In the genomic region with DNA sequence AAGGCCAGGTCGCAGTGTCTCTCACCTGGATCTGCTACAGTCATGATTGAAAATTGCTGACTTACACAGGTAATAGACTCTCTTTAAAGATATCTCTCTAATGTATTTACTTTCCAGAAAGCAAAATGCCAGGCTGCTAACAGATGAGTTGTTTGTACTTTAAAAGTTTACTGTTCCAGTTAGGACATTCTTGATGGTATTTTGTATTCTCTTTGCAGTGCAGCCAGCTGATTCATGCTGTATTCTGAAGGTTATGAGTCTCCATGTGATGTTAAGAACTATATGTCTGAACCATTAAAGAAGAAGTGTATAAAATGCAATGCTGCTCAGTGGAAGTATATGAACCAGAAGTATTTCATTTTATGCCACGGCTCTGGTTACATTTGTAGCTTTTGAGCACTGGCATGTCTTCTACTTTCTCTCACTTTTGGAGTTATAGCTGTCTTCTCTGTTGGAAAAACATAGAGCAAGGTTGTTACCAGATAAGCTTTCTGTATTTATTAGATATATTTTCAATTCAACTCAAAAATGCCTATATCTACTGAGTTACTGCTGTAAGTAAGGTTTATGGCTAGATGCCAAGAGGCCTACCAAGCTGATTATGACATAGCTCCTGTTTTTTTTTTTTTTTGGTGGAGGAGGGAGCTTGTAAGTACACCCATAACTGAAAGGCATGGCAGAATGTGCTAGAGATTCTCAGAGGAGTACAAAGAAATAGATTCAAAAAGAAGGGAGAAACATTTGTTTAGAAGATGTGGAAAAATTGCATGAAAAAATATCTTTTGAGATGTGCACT, we compare ENCODE assay signal across 19 cellular contexts.
DNase-seq lines count a peak whose midpoint lies in the region; ATAC-seq and TF ChIP-seq lines count a peak whose summit lies in the region.
"Had no signal": no experiment of that assay in that cellular context is flagged by ENCODE, and none has a peak within 500 bp of the region (broad histone marks: within the 10 kb centered on the region; RNA-seq: fewer than 3 reads in every experiment).

No MANE protein-coding gene starts in this region.

- peaks cover 21% of the 10 kb centered on the region for H3K4me1 Mint-ChIP-seq in MCF 10A (ENCODE audit: insufficient read depth, unreplicated experiment)
- H3K4me1 Mint-ChIP-seq: GM23338, memory B cell had no signal

- no peaks in the 10 kb centered on the region for H3K27me3 ChIP-seq in mammary epithelial cell (ENCODE audit: insufficient read depth, low read length)
- H3K27me3 ChIP-seq: breast epithelium, Peyer's patch had no signal

- H3K4me3 Mint-ChIP-seq in MCF 10A (ENCODE audit: unreplicated experiment), result no peak overlapping the region
- H3K4me3 Mint-ChIP-seq: activated CD8-positive, alpha-beta T cell treated with anti-CD3 and anti-CD28 coated beads, Interleukin-2, amount 10 ng/mL, durations not matched to agents 7 days and 5 days; GM23338; memory B cell; T-helper 2 cell treated with Interferon-gamma antibody and Interleukin-4, amounts not matched to agents 5 μg/mL and 100 μg/mL, for 36 hours had no signal

- ATAC-seq in GM18858 (IDR thresholded peaks at IDR 0.05; ENCODE audit: unreplicated experiment), result no peak
- ATAC-seq: activated CD8-positive, alpha-beta T cell treated with anti-CD3 and anti-CD28 coated beads, Interleukin-2, amount 10 ng/mL, durations not matched to agents 7 days and 5 days; GM12878; GM23338 had no signal

- TF ChIP-seq CTCF in MCF 10A (IDR thresholded peaks at IDR 0.05; ENCODE audit: unreplicated experiment) (no peak), mammary epithelial cell (conservative IDR thresholded peaks at IDR 0.05 in 1 of 2, IDR thresholded peaks at IDR 0.05 in 1 of 2; ENCODE audit: extremely low read depth in 1 of 2, insufficient read depth in 1 of 2, low read depth in 1 of 2, low read length in 2 of 2) (no peak), VCaP (conservative IDR thresholded peaks at IDR 0.05) (no peak), fibroblast of villous mesenchyme (IDR thresholded peaks at IDR 0.05; ENCODE audit: insufficient read depth, low read depth, low read length) (no peak), GM20000 (IDR thresholded peaks at IDR 0.05; ENCODE audit: extremely low read depth, missing control alignments) (no peak), GM13976 (IDR thresholded peaks at IDR 0.05; ENCODE audit: borderline replicate concordance, control extremely low read depth, extremely low read depth, insufficient read depth, missing control alignments) (no peak)

- intact Hi-C loops in MCF 10A (cut with micrococcal nuclease) (no loop called here), mammary epithelial cell (cut with micrococcal nuclease) (no loop called here)

- no peaks in the 10 kb centered on the region for H3K9me3 ChIP-seq in mammary epithelial cell (replicated peaks; ENCODE audit: insufficient read depth, low read length)
- H3K9me3 ChIP-seq: breast epithelium, Peyer's patch had no signal

- H3K27me3 Mint-ChIP-seq in MCF 10A (ENCODE audit: insufficient read depth, unreplicated experiment), result no peaks in the 10 kb centered on the region

- DNase-seq in MCF 10A (ENCODE audit: unreplicated experiment), result peak; percentile 47
- no peak for DNase-seq in mammary epithelial cell
- peak; percentile 72 for DNase-seq in fibroblast of villous mesenchyme (ENCODE audit: low read depth)
- DNase-seq in HPDE6-E6E7 (ENCODE audit: extremely low spot score), result no peak
- DNase-seq in GM20000 (ENCODE audit: low spot score), result no peak
- DNase-seq in GM13976 (ENCODE audit: low spot score), result no peak
- DNase-seq: ACHN; activated CD8-positive, alpha-beta T cell treated with anti-CD3 and anti-CD28 coated beads, Interleukin-2, amount 10 ng/mL, durations not matched to agents 7 days and 5 days; activated effector memory CD4-positive, alpha-beta T cell treated with anti-CD3 and anti-CD28 coated beads, Interleukin-2, amount 50 U/mL, for 16 hours; NCI-H446 treated with DMSO at 0.1 percent for 48 hours; occipital lobe; Peyer's patch had no signal

- H3K4me1 ChIP-seq in mammary epithelial cell (ENCODE audit: insufficient read depth, low read length), result peaks cover 6% of the 10 kb centered on the region
- H3K4me1 ChIP-seq: breast epithelium had no signal

- H3K36me3 ChIP-seq in mammary epithelial cell (ENCODE audit: insufficient read depth, low read length), result no peaks in the 10 kb centered on the region
- H3K36me3 ChIP-seq: breast epithelium, Peyer's patch had no signal

- no peak overlapping the region for H3K4me2 ChIP-seq in mammary epithelial cell (ENCODE audit: insufficient read depth, low read depth, low read length)
- H3K4me2 ChIP-seq: GM23338 had no signal

- H4K20me1 ChIP-seq in mammary epithelial cell (ENCODE audit: insufficient read depth, low read length), result no peaks in the 10 kb centered on the region

- no peak overlapping the region for H2AFZ ChIP-seq in mammary epithelial cell (ENCODE audit: low read depth, low read length)
- H2AFZ ChIP-seq: GM23338 had no signal

- CTCF ChIA-PET in MCF 10A (lab: Yijun Ruan, JAX), result interaction anchor here (0.6 to 1.4 kb wide), 7 partner anchors 16 to 301 kb away, joined by 3 to 4 read pairs (median 4); no protein-coding TSS in a partner anchor
- CTCF ChIA-PET in mammary epithelial cell (lab: Charles Lee; ENCODE audit: low non-redundant PET), result no interaction called here

- H3K36me3 Mint-ChIP-seq in MCF 10A (ENCODE audit: insufficient read depth, unreplicated experiment), result no peaks in the 10 kb centered on the region
- H3K36me3 Mint-ChIP-seq: memory B cell had no signal

- no peak overlapping the region for H3K27ac Mint-ChIP-seq in MCF 10A (ENCODE audit: low read depth, unreplicated experiment)
- H3K27ac Mint-ChIP-seq: activated CD8-positive, alpha-beta T cell treated with anti-CD3 and anti-CD28 coated beads, Interleukin-2, amount 10 ng/mL, durations not matched to agents 7 days and 5 days; GM23338; memory B cell; T-helper 2 cell treated with Interferon-gamma antibody and Interleukin-4, amounts not matched to agents 5 μg/mL and 100 μg/mL, for 36 hours had no signal

- in situ Hi-C loops in mammary epithelial cell (cut with MboI; ENCODE audit: low sequenced_read_pairs in 2 of 2) (no loop called here), GM13976 (cut with MboI; ENCODE audit: low sequenced_read_pairs, unreplicated experiment) (no loop called here)

- POLR2A ChIA-PET in MCF 10A (lab: Yijun Ruan, JAX), result interaction anchor here (0.6 to 0.9 kb wide), 3 partner anchors 9 to 1184 kb away, joined by 4 read pairs; no protein-coding TSS in a partner anchor

- H3K4me3 ChIP-seq in mammary epithelial cell (replicated peaks in 1 of 3; ENCODE audit: insufficient read depth in 1 of 3, low read depth in 2 of 3, low read length in 3 of 3) (no peak overlapping the region), fibroblast of villous mesenchyme (ENCODE audit: low read depth, low read length) (no peak overlapping the region)
- H3K4me3 ChIP-seq: breast epithelium, GM12878, GM23338, Peyer's patch had no signal

- no peaks in the 10 kb centered on the region for H3K9me3 Mint-ChIP-seq in MCF 10A (ENCODE audit: unreplicated experiment)
- H3K9me3 Mint-ChIP-seq: GM23338; T-helper 2 cell treated with Interferon-gamma antibody and Interleukin-4, amounts not matched to agents 5 μg/mL and 100 μg/mL, for 36 hours had no signal

- H3K27ac ChIP-seq in mammary epithelial cell (ENCODE audit: insufficient read depth, low read depth, low read length) (no peak overlapping the region), VCaP (peak overlapping the region; percentile 14; the same call in 1 of the 2 replicates)
- H3K27ac ChIP-seq: breast epithelium, Peyer's patch had no signal

- dilution Hi-C loops in mammary epithelial cell (cut with HindIII; ENCODE audit: low sequenced_read_pairs), result no loop called here

- 89% methylated on average over 2 of the region's 2 CpGs for WGBS in mammary epithelial cell (ENCODE audit: low coverage, missing lambda C conversion rate)

- H3K9ac ChIP-seq in mammary epithelial cell (ENCODE audit: insufficient read depth, low read length), result no peak overlapping the region

- no peaks in the 10 kb centered on the region for H3K79me2 ChIP-seq in mammary epithelial cell (ENCODE audit: insufficient read depth, low read length)

- BruUV-seq in MCF 10A (replicated peaks; lab: Mats Ljungman, UMichigan) (no TSS peak), mammary epithelial cell (replicated peaks; lab: Mats Ljungman, UMichigan) (no TSS peak)

Comparison
In these comparisons a context has a peak if more than half of its experiments do, and no peak if none do; other contexts are left out.
1. DNase-seq: peak in MCF 10A (single experiment) and fibroblast of villous mesenchyme (single experiment); none in mammary epithelial cell (single experiment), HPDE6-E6E7 (single experiment), GM20000 (single experiment) and GM13976 (single experiment).